Comparison of ENCODE assay signal across 22 cellular contexts in genomic region chr3:83890039-83890762, GRCh38.
"Had no signal": no experiment of that assay in that cellular context is flagged by ENCODE, and none has a peak within 500 bp of the region (broad histone marks: within the 10 kb centered on the region; RNA-seq: fewer than 3 reads in every experiment).

No MANE protein-coding gene starts in this region.

- H3K4me2 ChIP-seq: hepatocyte had no signal

- H3K27ac Mint-ChIP-seq: activated CD4-positive, alpha-beta T cell treated with anti-CD3 and anti-CD28 coated beads, Interleukin-2, amount 10 ng/mL, durations not matched to agents 7 days and 5 days; activated naive CD4-positive, alpha-beta T cell treated with anti-CD3 and anti-CD28 coated beads, Interleukin-2, amount 50 U/mL, for 24 hours; activated T-cell treated with anti-CD3 and anti-CD28 coated beads, Interleukin-2, amount 50 U/mL, for 72 hours; endodermal cell; mesothelial cell of epicardium; natural killer cell treated with Interleukin-12 subunit alpha and Interleukin-12 subunit beta and Interleukin-15 and Interleukin-18, amount 100 ng/mL, for 72 hours; T-cell had no signal

- ATAC-seq: activated T-cell treated with anti-CD3 and anti-CD28 coated beads, Interleukin-2, amount 50 U/mL, for 72 hours; body of pancreas; left colon; lower lobe of right lung; natural killer cell treated with Interleukin-12 subunit alpha and Interleukin-12 subunit beta and Interleukin-15 and Interleukin-18, amount 100 ng/mL, for 72 hours; stimulated activated naive CD8-positive, alpha-beta T cell treated with anti-CD3 and anti-CD28 coated beads, Interleukin-15, Interleukin-2, amounts not matched to agents 100 U/mL and 50 U/mL, for 24 hours; T-cell had no signal

- H3K4me1 ChIP-seq: body of pancreas, lower lobe of right lung, tibial nerve had no signal

- H3K27me3 ChIP-seq: body of pancreas, hepatocyte, tibial nerve had no signal

- H3K36me3 Mint-ChIP-seq: activated naive CD4-positive, alpha-beta T cell treated with anti-CD3 and anti-CD28 coated beads, Interleukin-2, amount 50 U/mL, for 24 hours; mesothelial cell of epicardium; T-cell had no signal

- H3K27ac ChIP-seq: body of pancreas, hepatocyte, lower lobe of right lung, SK-N-MC, tibial nerve had no signal

- H2AFZ ChIP-seq: hepatocyte had no signal

- H3K79me2 ChIP-seq: hepatocyte had no signal

- H3K27me3 Mint-ChIP-seq: activated CD4-positive, alpha-beta T cell treated with anti-CD3 and anti-CD28 coated beads, Interleukin-2, amount 10 ng/mL, durations not matched to agents 7 days and 5 days; activated naive CD4-positive, alpha-beta T cell treated with anti-CD3 and anti-CD28 coated beads, Interleukin-2, amount 50 U/mL, for 24 hours; natural killer cell treated with Interleukin-12 subunit alpha and Interleukin-12 subunit beta and Interleukin-15 and Interleukin-18, amount 100 ng/mL, for 72 hours; T-cell had no signal

- DNase-seq: activated CD4-positive, alpha-beta T cell treated with anti-CD3 and anti-CD28 coated beads, Interleukin-2, amount 10 ng/mL, durations not matched to agents 7 days and 5 days; activated CD4-positive, CD25-positive, alpha-beta regulatory T cell; activated effector memory CD4-positive, alpha-beta T cell treated with anti-CD3 and anti-CD28 coated beads, Interleukin-2, amount 50 U/mL, for 16 hours; activated T-cell treated with anti-CD3 and anti-CD28 coated beads, Interleukin-2, amount 50 U/mL, for 72 hours; body of pancreas; endodermal cell; erythroblast; islet precursor cell; left colon; lower lobe of right lung; retina; stimulated activated naive CD8-positive, alpha-beta T cell treated with anti-CD3 and anti-CD28 coated beads, Interleukin-15, Interleukin-2, amounts not matched to agents 100 U/mL and 50 U/mL, for 24 hours; substantia nigra; T-cell had no signal

- H3K36me3 ChIP-seq: lower lobe of right lung, tibial nerve had no signal

- H3K4me3 ChIP-seq: body of pancreas, hepatocyte, lower lobe of right lung, SK-N-MC, tibial nerve had no signal

- H3K4me3 Mint-ChIP-seq: activated CD4-positive, alpha-beta T cell treated with anti-CD3 and anti-CD28 coated beads, Interleukin-2, amount 10 ng/mL, durations not matched to agents 7 days and 5 days; activated naive CD4-positive, alpha-beta T cell treated with anti-CD3 and anti-CD28 coated beads, Interleukin-2, amount 50 U/mL, for 24 hours; activated T-cell treated with anti-CD3 and anti-CD28 coated beads, Interleukin-2, amount 50 U/mL, for 72 hours; endodermal cell; mesothelial cell of epicardium; natural killer cell treated with Interleukin-12 subunit alpha and Interleukin-12 subunit beta and Interleukin-15 and Interleukin-18, amount 100 ng/mL, for 72 hours; T-cell had no signal

- H3K9me3 Mint-ChIP-seq: endodermal cell, mesothelial cell of epicardium had no signal

- H3K4me1 Mint-ChIP-seq: activated CD4-positive, alpha-beta T cell treated with anti-CD3 and anti-CD28 coated beads, Interleukin-2, amount 10 ng/mL, durations not matched to agents 7 days and 5 days; activated naive CD4-positive, alpha-beta T cell treated with anti-CD3 and anti-CD28 coated beads, Interleukin-2, amount 50 U/mL, for 24 hours; endodermal cell; mesothelial cell of epicardium; T-cell had no signal

- FAIRE-seq: colon, urothelium cell line had no signal

- H3K9me3 ChIP-seq: body of pancreas, lower lobe of right lung, tibial nerve had no signal
